In genomic region chr10:50407077-50407801, GRCh38 we compare ENCODE assay signal across 27 cellular contexts.
DNase-seq lines count a peak whose midpoint lies in the region; ATAC-seq, FAIRE-seq and TF ChIP-seq lines count a peak whose summit lies in the region.
"Had no signal": no experiment of that assay in that cellular context is flagged by ENCODE, and none has a peak within 500 bp of the region (broad histone marks: within the 10 kb centered on the region; RNA-seq: fewer than 3 reads in every experiment).

No MANE protein-coding gene starts in this region.

- H3K4me1 Mint-ChIP-seq in type B pancreatic cell (ENCODE audit: unreplicated experiment), result no peaks in the 10 kb centered on the region
- H3K4me1 Mint-ChIP-seq: brain had no signal

- H3K36me3 Mint-ChIP-seq in type B pancreatic cell, result no peaks in the 10 kb centered on the region

- no peaks in the 10 kb centered on the region for H3K27me3 Mint-ChIP-seq in type B pancreatic cell
- H3K27me3 Mint-ChIP-seq: activated CD4-positive, alpha-beta T cell treated with anti-CD3 and anti-CD28 coated beads, Interleukin-2, amount 10 ng/mL, durations not matched to agents 7 days and 5 days; brain; naive thymus-derived CD4-positive, alpha-beta T cell had no signal

- H3K9ac ChIP-seq in HepG2 (ENCODE audit: insufficient read depth, low read depth, low read length), result no peak overlapping the region

- in situ Hi-C loops in HepG2 (cut with HindIII; ENCODE audit: extremely low pct_ligation_motif_present, low pct_unique_long_range_greater_than_20kb), result no loop called here

- no peaks in the 10 kb centered on the region for H3K9me3 ChIP-seq in HepG2 (ENCODE audit: low read length)
- no peaks in the 10 kb centered on the region for H3K9me3 ChIP-seq in right lobe of liver
- no peaks in the 10 kb centered on the region for H3K9me3 ChIP-seq in prostate gland
- H3K9me3 ChIP-seq: MG63 had no signal

- WGBS in HepG2 (ENCODE audit: low lambda C conversion rate), result 92% methylated on average over 7 of the region's 7 CpGs
- WGBS in right lobe of liver (ENCODE audit: insufficient coverage, low coverage, low lambda C conversion rate, missing lambda C conversion rate), result 89% methylated on average over 7 of the region's 7 CpGs
- 81% methylated on average over 7 of the region's 7 CpGs for WGBS in prostate gland

- no peak overlapping the region for H2AFZ ChIP-seq in HepG2 (ENCODE audit: low read length)

- H3K9me3 Mint-ChIP-seq in type B pancreatic cell, result no peaks in the 10 kb centered on the region
- H3K9me3 Mint-ChIP-seq: activated T-cell treated with anti-CD3 and anti-CD28 coated beads, Interleukin-2, amount 50 U/mL, for 72 hours; T-helper 2 cell treated with Interferon-gamma antibody and Interleukin-4, amounts not matched to agents 5 μg/mL and 100 μg/mL, for 36 hours had no signal

- H4K20me1 ChIP-seq in HepG2 (ENCODE audit: insufficient read depth, low read length), result no peaks in the 10 kb centered on the region

- POLR2A ChIA-PET in HepG2 (lab: Yijun Ruan, JAX), result no interaction called here

- H3K27me3 ChIP-seq in HepG2 (ENCODE audit: control insufficient read depth in 1 of 2, insufficient read depth in 2 of 2, low read length in 2 of 2) (no peaks in the 10 kb centered on the region), right lobe of liver (no peaks in the 10 kb centered on the region), prostate gland (replicated peaks; ENCODE audit: insufficient read depth) (no peaks in the 10 kb centered on the region)
- H3K27me3 ChIP-seq: MG63, tibial nerve had no signal

- TF ChIP-seq CTCF in HepG2 (CRISPR knock-in tag; IDR thresholded peaks at IDR 0.05) (no peak), right lobe of liver (IDR thresholded peaks at IDR 0.05) (no peak), type B pancreatic cell (conservative IDR thresholded peaks at IDR 0.05) (no peak), prostate gland (IDR thresholded peaks at IDR 0.05) (no peak)

- TF ChIP-seq POLR2A in HepG2 (IDR thresholded peaks at IDR 0.05; ENCODE audit: insufficient read depth in 1 of 2, low read depth in 2 of 2, low read length in 2 of 2), result no peak
- TF ChIP-seq POLR2A in right lobe of liver (IDR thresholded peaks at IDR 0.05), result no peak
- no peak for TF ChIP-seq POLR2A in prostate gland (IDR thresholded peaks at IDR 0.05)

- no peaks in the 10 kb centered on the region for H3K79me2 ChIP-seq in HepG2 (ENCODE audit: insufficient read depth, low read length)

- H3K27ac ChIP-seq in HepG2 (ENCODE audit: extremely low read length, insufficient read depth, low read length) (no peak overlapping the region), right lobe of liver (no peak overlapping the region), prostate gland (no peak overlapping the region)
- H3K27ac ChIP-seq: tibial nerve had no signal

- H3K4me1 ChIP-seq in HepG2 (ENCODE audit: insufficient read depth, low read length) (peaks cover 34% of the 10 kb centered on the region), right lobe of liver (peaks cover 0 to 20% (median 7%) of the 10 kb centered on the region in 4 donors), prostate gland (replicated peaks) (no peaks in the 10 kb centered on the region)

- no TSS peak for BruUV-seq in HepG2 (replicated peaks; lab: Mats Ljungman, UMichigan)

- FAIRE-seq in HepG2 (lab: Jason Lieb, UNC), result no peak

- ATAC-seq in HepG2 (no peak), right lobe of liver (no peak)
- ATAC-seq: activated T-cell treated with anti-CD3 and anti-CD28 coated beads, Interleukin-2, amount 50 U/mL, for 72 hours; left ventricle myocardium superior; naive thymus-derived CD4-positive, alpha-beta T cell; SK-N-SH treated with all-trans-retinoic acid at 6 μM for 48 hours had no signal

- H3K27ac Mint-ChIP-seq in type B pancreatic cell, result peak overlapping the region; percentile 10
- H3K27ac Mint-ChIP-seq: activated CD4-positive, alpha-beta T cell treated with anti-CD3 and anti-CD28 coated beads, Interleukin-2, amount 10 ng/mL, durations not matched to agents 7 days and 5 days; activated T-cell treated with anti-CD3 and anti-CD28 coated beads, Interleukin-2, amount 50 U/mL, for 72 hours; brain; naive thymus-derived CD4-positive, alpha-beta T cell; T-helper 2 cell treated with Interferon-gamma antibody and Interleukin-4, amounts not matched to agents 5 μg/mL and 100 μg/mL, for 36 hours had no signal

- no peak for TF ChIP-seq RAD21 in HepG2 (CRISPR knock-in tag; IDR thresholded peaks at IDR 0.05)

- CTCF ChIA-PET in HepG2 (lab: Yijun Ruan, JAX; ENCODE audit: low intra/inter-chr PET ratio, low total read pairs), result no interaction called here

- intact Hi-C loops in HepG2 (cut with micrococcal nuclease; ENCODE audit: unreplicated experiment), result no loop called here
- intact Hi-C loops in right lobe of liver (cut with DNase I), result no loop called here
- intact Hi-C loops in prostate gland (cut with DNase I), result no loop called here

- no peak overlapping the region for H3K4me2 ChIP-seq in HepG2 (ENCODE audit: low read depth, low read length)

- no peak overlapping the region for H3K4me3 ChIP-seq in HepG2 (replicated peaks in 1 of 3; ENCODE audit: insufficient read depth in 1 of 3, low read depth in 2 of 3, low read length in 3 of 3)
- H3K4me3 ChIP-seq in right lobe of liver, result no peak overlapping the region
- H3K4me3 ChIP-seq in prostate gland, result no peak overlapping the region
- H3K4me3 ChIP-seq: MG63, tibial nerve had no signal

- TF ChIP-seq EP300 in HepG2 (IDR thresholded peaks at IDR 0.05; ENCODE audit: low read depth in 2 of 2, low read length in 2 of 2) (no peak), HepG2 (CRISPR knock-in tag; IDR thresholded peaks at IDR 0.05; ENCODE audit: borderline replicate concordance) (no peak)

- H3K36me3 ChIP-seq in HepG2 (replicated peaks in 1 of 2; ENCODE audit: control insufficient read depth in 1 of 2, insufficient read depth in 2 of 2, low read length in 2 of 2) (no peaks in the 10 kb centered on the region; a peak in 1 of 5 replicates), right lobe of liver (no peaks in the 10 kb centered on the region), prostate gland (no peaks in the 10 kb centered on the region)
- H3K36me3 ChIP-seq: MG63 had no signal

- DNase-seq in HepG2 (ENCODE audit: low spot score) (no peak), right lobe of liver (no peak), SW480 (ENCODE audit: low spot score) (peak; percentile 62), iPS DF 19.7 (ENCODE audit: low read depth, low spot score) (peak; percentile 76), type B pancreatic cell (ENCODE audit: extremely low spot score, unreplicated experiment) (no peak), prostate gland (ENCODE audit: low spot score) (no peak), RKO (ENCODE audit: low spot score) (no peak), NCI-H1930 (lab: John Stamatoyannopoulos, UW) (no peak)
- DNase-seq: activated CD4-positive, alpha-beta T cell treated with anti-CD3 and anti-CD28 coated beads, Interleukin-2, amount 10 ng/mL, durations not matched to agents 7 days and 5 days; activated naive CD4-positive, alpha-beta T cell treated with Interleukin-2 at 50 U/mL for 16 hours; activated T-cell treated with anti-CD3 and anti-CD28 coated beads, Interleukin-2, amount 50 U/mL, for 72 hours; EL; glutamatergic neuron; GOT3; KBM-7; left ventricle myocardium superior; MG63; midbrain; naive thymus-derived CD4-positive, alpha-beta T cell; NCI-H345; NCI-H774; occipital lobe; stimulated activated CD8-positive, alpha-beta memory T cell treated with anti-CD3 and anti-CD28 coated beads, Interleukin-4, amount 100 ng/mL, for 48 hours had no signal

- no peak overlapping the region for H3K4me3 Mint-ChIP-seq in type B pancreatic cell
- H3K4me3 Mint-ChIP-seq: activated CD4-positive, alpha-beta T cell treated with anti-CD3 and anti-CD28 coated beads, Interleukin-2, amount 10 ng/mL, durations not matched to agents 7 days and 5 days; activated T-cell treated with anti-CD3 and anti-CD28 coated beads, Interleukin-2, amount 50 U/mL, for 72 hours; brain; naive thymus-derived CD4-positive, alpha-beta T cell; T-helper 2 cell treated with Interferon-gamma antibody and Interleukin-4, amounts not matched to agents 5 μg/mL and 100 μg/mL, for 36 hours had no signal

TF ChIP-seq in HepG2, 621 proteins besides CTCF, POLR2A, EP300 and RAD21 (continues in another document):
- peak in 1 of 2 experiments; percentile 63; a peak in 1 of 4 replicates for TF ChIP-seq ATF4 (CRISPR knock-in tag; IDR thresholded peaks at IDR 0.05)
- no peak for TF ChIP-seq ZNF704 (CRISPR knock-in tag; IDR thresholded peaks at IDR 0.05; ENCODE audit: borderline replicate concordance)
- TF ChIP-seq FOXK1 (CRISPR knock-in tag; IDR thresholded peaks at IDR 0.05; ENCODE audit: borderline replicate concordance, low read depth), result no peak
- peak; percentile 49; the same call in 1 of the 2 replicates for TF ChIP-seq CEBPG (CRISPR knock-in tag; IDR thresholded peaks at IDR 0.05)
- TF ChIP-seq TERF1 (CRISPR knock-in tag; IDR thresholded peaks at IDR 0.05), result no peak
- TF ChIP-seq RARA (CRISPR knock-in tag; IDR thresholded peaks at IDR 0.05), result peak; percentile 37; the same call in 1 of the 2 replicates
- TF ChIP-seq PITX1 (CRISPR knock-in tag; IDR thresholded peaks at IDR 0.05), result no peak
- TF ChIP-seq ZNF562 (CRISPR knock-in tag; IDR thresholded peaks at IDR 0.05; ENCODE audit: borderline replicate concordance), result no peak

Comparison
In these comparisons a context has a peak if more than half of its experiments do, and no peak if none do; other contexts are left out.
1. DNase-seq: peak in SW480 (single experiment) and iPS DF 19.7 (single experiment); none in HepG2 (single experiment), right lobe of liver (0 of 3), type B pancreatic cell (single experiment), prostate gland (single experiment), RKO (single experiment) and NCI-H1930 (0 of 2).